ENCODE assay signal across 11 cellular contexts in the genomic region with DNA sequence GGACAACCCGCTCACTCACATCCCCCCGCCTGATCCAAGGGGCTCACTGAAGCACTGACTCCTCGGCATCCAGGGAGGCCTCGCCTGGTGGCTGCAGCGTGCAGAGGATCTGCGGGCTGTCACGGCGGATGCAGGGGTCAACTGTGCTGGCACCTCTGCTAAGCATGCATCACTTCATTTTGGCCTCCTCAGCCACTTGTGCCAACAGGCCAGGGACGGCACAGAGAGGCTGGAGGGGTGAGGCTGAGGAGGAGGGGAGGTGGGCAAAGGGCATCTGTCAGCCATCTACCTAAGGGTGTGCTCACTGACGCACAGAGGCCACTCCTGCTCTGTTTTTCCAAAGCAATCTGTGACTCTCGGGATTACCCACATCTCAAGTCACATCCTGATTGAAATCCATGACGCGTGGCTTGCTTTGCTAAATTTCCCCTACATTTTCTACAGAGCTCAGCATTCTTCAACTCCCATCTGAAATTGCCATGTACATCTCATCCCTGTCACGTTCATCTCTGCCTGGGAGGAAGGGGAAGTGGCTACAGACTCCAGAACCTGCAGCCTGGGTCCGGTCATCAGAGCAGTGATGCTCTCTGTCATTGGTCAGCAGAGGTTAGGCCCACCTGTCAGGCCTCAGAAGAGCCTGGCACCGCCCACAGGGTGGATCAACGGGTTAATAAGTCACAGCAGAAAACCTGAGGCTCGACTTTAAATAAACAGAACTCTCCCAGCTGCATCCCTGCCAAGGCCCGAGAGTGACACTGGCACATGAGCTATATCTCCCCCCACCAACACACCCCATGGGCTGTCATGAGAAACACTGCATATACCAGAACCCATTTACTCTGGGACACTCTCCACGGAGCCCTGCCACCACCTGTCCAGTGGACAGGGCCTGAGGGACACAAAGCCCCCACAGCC. TPM values are rescaled to one million over a fixed set of nuclear protein-coding genes. Genes with fewer than 3 reads are reported as not detected.
A peak's percentile ranks its signal among the peaks of the same experiment; 100 is the strongest.
DNase-seq lines count a peak whose midpoint lies in the region; ATAC-seq and TF ChIP-seq lines count a peak whose summit lies in the region.
"Had no signal": no experiment of that assay in that cellular context is flagged by ENCODE, and none has a peak within 500 bp of the region (broad histone marks: within the 10 kb centered on the region; RNA-seq: fewer than 3 reads in every experiment).

No MANE protein-coding gene starts in this region.

- no peaks in the 10 kb centered on the region for H3K36me3 Mint-ChIP-seq in mesothelial cell of epicardium
- H3K36me3 Mint-ChIP-seq: naive B cell had no signal

- H3K4me1 ChIP-seq in gastroesophageal sphincter = peaks cover 4 to 100% (median 97%) of the 10 kb centered on the region in 3 donors
- H3K4me1 ChIP-seq in sigmoid colon = peaks cover 0 to 100% (median 99%) of the 10 kb centered on the region in 4 donors

- no peak overlapping the region for H3K27ac Mint-ChIP-seq in mesothelial cell of epicardium

- ATAC-seq in gastroesophageal sphincter = peak; percentile 16
- no peak for ATAC-seq in HG03139 (IDR thresholded peaks at IDR 0.05; ENCODE audit: unreplicated experiment)

- intact Hi-C loops in sigmoid colon (cut with DNase I) = loop anchor here (10.0 kb wide), 1 partner anchor 49 kb away; no protein-coding TSS in a partner anchor

- no peak overlapping the region for H3K4me3 ChIP-seq in gastroesophageal sphincter
- H3K4me3 ChIP-seq in sigmoid colon = no peak overlapping the region
- H3K4me3 ChIP-seq: testis had no signal

- DNase-seq in GM19238 (ENCODE audit: insufficient read length, low spot score) = peak; percentile 80
- DNase-seq in LHCN-M2 (ENCODE audit: low read depth) = peak; percentile 17
- DNase-seq in sigmoid colon = no peak
- DNase-seq in mesothelial cell of epicardium (ENCODE audit: low spot score in 2 of 2, unreplicated experiment in 2 of 2) = no peak
- DNase-seq in Kasumi-1 (lab: John Stamatoyannopoulos, UW) = no peak
- DNase-seq in DMS 273 (lab: John Stamatoyannopoulos, UW; ENCODE audit: unreplicated experiment) = no peak
- DNase-seq: naive B cell, testis had no signal

- H3K4me1 Mint-ChIP-seq in mesothelial cell of epicardium = peaks cover 14% of the 10 kb centered on the region

- no peak for TF ChIP-seq CTCF in gastroesophageal sphincter (IDR thresholded peaks at IDR 0.05)
- no peak for TF ChIP-seq CTCF in sigmoid colon (IDR thresholded peaks at IDR 0.05)
- no peak for TF ChIP-seq CTCF in mesothelial cell of epicardium (IDR thresholded peaks at IDR 0.05; ENCODE audit: unreplicated experiment)

- TF ChIP-seq EP300 in gastroesophageal sphincter (IDR thresholded peaks at IDR 0.05) (no peak), sigmoid colon (IDR thresholded peaks at IDR 0.05) (peak in 1 of 4 donors; percentile 55)

- H3K4me3 Mint-ChIP-seq in mesothelial cell of epicardium = no peak overlapping the region

- peak overlapping the region in 3 of 4 donors; percentile 63 to 71 (median 68) for H3K27ac ChIP-seq in gastroesophageal sphincter
- peak overlapping the region; percentile 64 to 74 (median 70) for H3K27ac ChIP-seq in sigmoid colon
- H3K27ac ChIP-seq: KMS-11 had no signal

- 51 to 61% methylated on average over 4 to 5 of the region's 20 CpGs for WGBS in gastroesophageal sphincter (ENCODE audit: low coverage in 1 of 2), 2 donors
- WGBS in sigmoid colon, 2 donors = 22 to 59% methylated on average over 20 of the region's 20 CpGs

- H3K9me3 Mint-ChIP-seq in mesothelial cell of epicardium = no peaks in the 10 kb centered on the region
- H3K9me3 Mint-ChIP-seq: naive B cell had no signal

- H3K9me3 ChIP-seq in gastroesophageal sphincter = no peaks in the 10 kb centered on the region
- no peaks in the 10 kb centered on the region for H3K9me3 ChIP-seq in sigmoid colon
- H3K9me3 ChIP-seq: testis had no signal

- H3K36me3 ChIP-seq in gastroesophageal sphincter (no peaks in the 10 kb centered on the region), sigmoid colon (no peaks in the 10 kb centered on the region)

- H3K27me3 ChIP-seq in gastroesophageal sphincter = no peaks in the 10 kb centered on the region
- no peaks in the 10 kb centered on the region for H3K27me3 ChIP-seq in sigmoid colon
- H3K27me3 ChIP-seq: testis had no signal

- TF ChIP-seq POLR2A in gastroesophageal sphincter (IDR thresholded peaks at IDR 0.05) (no peak), sigmoid colon (IDR thresholded peaks at IDR 0.05) (no peak)

- H3K27me3 Mint-ChIP-seq in mesothelial cell of epicardium (ENCODE audit: low read depth) = no peaks in the 10 kb centered on the region
- H3K27me3 Mint-ChIP-seq: naive B cell had no signal

RNA-seq across cellular contexts. Expression of a gene that starts 17.6 kb away (rescaled TPM):
- total RNA-seq in LHCN-M2 (2014; rRNA removed) (10.5 and 10.8 TPM in 2 replicates), gastroesophageal sphincter (10 to 100 TPM; 12.5 to 19.0 (median 14.7) TPM), sigmoid colon (10 to 100 TPM in 3 of 4 donors, 1 to 10 TPM in 1; 7.1 to 20.2 (median 11.9) TPM), mesothelial cell of epicardium (16.4 to 19.2 TPM (median 18.7 TPM) in 3 replicates)
- 5.9 TPM for polyA plus RNA-seq in LHCN-M2 (2012)
- polyA plus RNA-seq in sigmoid colon = 10 to 100 TPM in 1 of 3 donors, 1 to 10 TPM in 2; 6.2 to 14.6 (median 8.4) TPM

RNA-seq across cellular contexts. Expression of a gene that starts 39.1 kb away (rescaled TPM):
- 374 and 409 TPM in 2 replicates for total RNA-seq in LHCN-M2 (2014; rRNA removed)
- polyA plus RNA-seq in LHCN-M2 (2012) = 301 TPM
- 100 to 1,000 TPM; 408 to 436 (median 418) TPM for total RNA-seq in gastroesophageal sphincter
- 100 to 1,000 TPM; 366 to 456 (median 403) TPM for total RNA-seq in sigmoid colon
- 100 to 1,000 TPM; 200 to 234 (median 232) TPM for polyA plus RNA-seq in sigmoid colon
- total RNA-seq in mesothelial cell of epicardium = 245 to 250 TPM (median 247 TPM) in 3 replicates

RNA-seq across cellular contexts. Expression of a gene that starts 53.4 kb away (rescaled TPM):
- total RNA-seq in LHCN-M2 (2014; rRNA removed) = 136 and 148 TPM in 2 replicates
- polyA plus RNA-seq in LHCN-M2 (2012) = 136 TPM
- 100 to 1,000 TPM; 130 to 137 (median 135) TPM for total RNA-seq in gastroesophageal sphincter
- 100 to 1,000 TPM; 107 to 122 (median 120) TPM for total RNA-seq in sigmoid colon
- 100 to 1,000 TPM in 1 of 3 donors, 10 to 100 TPM in 2; 84.9 to 118 (median 93.2) TPM for polyA plus RNA-seq in sigmoid colon
- total RNA-seq in mesothelial cell of epicardium = 79.7 to 82.2 TPM (median 80.3 TPM) in 3 replicates

Comparison
In these comparisons a context has a peak if more than half of its experiments do, and no peak if none do; other contexts are left out.
1. DNase-seq: peak in GM19238 (single experiment) and LHCN-M2 (single experiment); none in sigmoid colon (single experiment), mesothelial cell of epicardium (0 of 2), Kasumi-1 (0 of 2) and DMS 273 (single experiment).